ENCODE assay signal across 2 cellular contexts in the genomic region with DNA sequence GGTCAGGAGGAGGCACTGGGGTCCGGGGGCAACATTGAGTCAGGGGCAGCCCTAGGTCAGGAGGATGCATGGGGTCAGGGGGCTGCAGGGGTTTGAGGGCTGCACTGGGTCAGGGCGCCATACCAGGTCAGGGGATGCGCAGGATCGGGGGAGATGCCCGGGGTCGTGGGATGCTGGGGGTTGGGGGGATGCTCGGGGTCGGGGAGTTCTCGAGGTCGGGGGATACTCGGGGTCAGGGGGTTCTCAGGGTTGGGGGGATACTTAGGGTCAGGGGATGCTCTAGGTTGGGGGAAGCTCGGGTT.
TF ChIP-seq lines count a peak whose summit lies in the region.

No MANE protein-coding gene starts in this region.

TF ChIP-seq in SK-N-SH, 30 proteins besides CTCF, POLR2A, EP300 and RAD21 (continued from another document):
- TF ChIP-seq POLR2AphosphoS5 (IDR thresholded peaks at IDR 0.05; ENCODE audit: low read depth, low read length) (no peak), TAF1 (IDR thresholded peaks at IDR 0.05; ENCODE audit: borderline replicate concordance, low read depth, low read length) (no peak), EZH2phosphoT487 (IDR thresholded peaks at IDR 0.05; ENCODE audit: borderline replicate concordance, low read depth) (no peak)
- TF ChIP-seq, protein P1, sequence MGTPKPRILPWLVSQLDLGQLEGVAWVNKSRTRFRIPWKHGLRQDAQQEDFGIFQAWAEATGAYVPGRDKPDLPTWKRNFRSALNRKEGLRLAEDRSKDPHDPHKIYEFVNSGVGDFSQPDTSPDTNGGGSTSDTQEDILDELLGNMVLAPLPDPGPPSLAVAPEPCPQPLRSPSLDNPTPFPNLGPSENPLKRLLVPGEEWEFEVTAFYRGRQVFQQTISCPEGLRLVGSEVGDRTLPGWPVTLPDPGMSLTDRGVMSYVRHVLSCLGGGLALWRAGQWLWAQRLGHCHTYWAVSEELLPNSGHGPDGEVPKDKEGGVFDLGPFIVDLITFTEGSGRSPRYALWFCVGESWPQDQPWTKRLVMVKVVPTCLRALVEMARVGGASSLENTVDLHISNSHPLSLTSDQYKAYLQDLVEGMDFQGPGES (IDR thresholded peaks at IDR 0.05; ENCODE audit: low read depth, low read length), result no peak
- TF ChIP-seq, protein P2, sequence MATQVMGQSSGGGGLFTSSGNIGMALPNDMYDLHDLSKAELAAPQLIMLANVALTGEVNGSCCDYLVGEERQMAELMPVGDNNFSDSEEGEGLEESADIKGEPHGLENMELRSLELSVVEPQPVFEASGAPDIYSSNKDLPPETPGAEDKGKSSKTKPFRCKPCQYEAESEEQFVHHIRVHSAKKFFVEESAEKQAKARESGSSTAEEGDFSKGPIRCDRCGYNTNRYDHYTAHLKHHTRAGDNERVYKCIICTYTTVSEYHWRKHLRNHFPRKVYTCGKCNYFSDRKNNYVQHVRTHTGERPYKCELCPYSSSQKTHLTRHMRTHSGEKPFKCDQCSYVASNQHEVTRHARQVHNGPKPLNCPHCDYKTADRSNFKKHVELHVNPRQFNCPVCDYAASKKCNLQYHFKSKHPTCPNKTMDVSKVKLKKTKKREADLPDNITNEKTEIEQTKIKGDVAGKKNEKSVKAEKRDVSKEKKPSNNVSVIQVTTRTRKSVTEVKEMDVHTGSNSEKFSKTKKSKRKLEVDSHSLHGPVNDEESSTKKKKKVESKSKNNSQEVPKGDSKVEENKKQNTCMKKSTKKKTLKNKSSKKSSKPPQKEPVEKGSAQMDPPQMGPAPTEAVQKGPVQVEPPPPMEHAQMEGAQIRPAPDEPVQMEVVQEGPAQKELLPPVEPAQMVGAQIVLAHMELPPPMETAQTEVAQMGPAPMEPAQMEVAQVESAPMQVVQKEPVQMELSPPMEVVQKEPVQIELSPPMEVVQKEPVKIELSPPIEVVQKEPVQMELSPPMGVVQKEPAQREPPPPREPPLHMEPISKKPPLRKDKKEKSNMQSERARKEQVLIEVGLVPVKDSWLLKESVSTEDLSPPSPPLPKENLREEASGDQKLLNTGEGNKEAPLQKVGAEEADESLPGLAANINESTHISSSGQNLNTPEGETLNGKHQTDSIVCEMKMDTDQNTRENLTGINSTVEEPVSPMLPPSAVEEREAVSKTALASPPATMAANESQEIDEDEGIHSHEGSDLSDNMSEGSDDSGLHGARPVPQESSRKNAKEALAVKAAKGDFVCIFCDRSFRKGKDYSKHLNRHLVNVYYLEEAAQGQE (IDR thresholded peaks at IDR 0.05; ENCODE audit: low read depth, low read length), result no peak

TF ChIP-seq in SK-N-SH treated with all-trans-retinoic acid at 6 μM for 48 hours, 23 proteins besides CTCF, POLR2A, EP300 and RAD21 (continued from another document):
- TF ChIP-seq, protein P3, sequence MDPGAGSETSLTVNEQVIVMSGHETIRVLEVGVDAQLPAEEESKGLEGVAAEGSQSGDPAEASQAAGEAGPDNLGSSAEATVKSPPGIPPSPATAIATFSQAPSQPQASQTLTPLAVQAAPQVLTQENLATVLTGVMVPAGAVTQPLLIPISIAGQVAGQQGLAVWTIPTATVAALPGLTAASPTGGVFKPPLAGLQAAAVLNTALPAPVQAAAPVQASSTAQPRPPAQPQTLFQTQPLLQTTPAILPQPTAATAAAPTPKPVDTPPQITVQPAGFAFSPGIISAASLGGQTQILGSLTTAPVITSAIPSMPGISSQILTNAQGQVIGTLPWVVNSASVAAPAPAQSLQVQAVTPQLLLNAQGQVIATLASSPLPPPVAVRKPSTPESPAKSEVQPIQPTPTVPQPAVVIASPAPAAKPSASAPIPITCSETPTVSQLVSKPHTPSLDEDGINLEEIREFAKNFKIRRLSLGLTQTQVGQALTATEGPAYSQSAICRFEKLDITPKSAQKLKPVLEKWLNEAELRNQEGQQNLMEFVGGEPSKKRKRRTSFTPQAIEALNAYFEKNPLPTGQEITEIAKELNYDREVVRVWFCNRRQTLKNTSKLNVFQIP (CRISPR knock-in tag; IDR thresholded peaks at IDR 0.05; ENCODE audit: borderline replicate concordance, low read depth), result no peak
- TF ChIP-seq RARB (CRISPR knock-in tag; IDR thresholded peaks at IDR 0.05) (no peak), PPARA (CRISPR knock-in tag; IDR thresholded peaks at IDR 0.05; ENCODE audit: borderline replicate concordance) (no peak), TCF4 (CRISPR knock-in tag; IDR thresholded peaks at IDR 0.05; ENCODE audit: borderline replicate concordance) (no peak), ZFP3 (CRISPR knock-in tag; IDR thresholded peaks at IDR 0.05) (no peak), ISL1 (CRISPR knock-in tag; IDR thresholded peaks at IDR 0.05) (no peak), ZNF70 (CRISPR knock-in tag; IDR thresholded peaks at IDR 0.05) (no peak), ZNF565 (CRISPR knock-in tag; conservative IDR thresholded peaks at IDR 0.05; ENCODE audit: low read depth) (no peak)
- TF ChIP-seq, protein P4, sequence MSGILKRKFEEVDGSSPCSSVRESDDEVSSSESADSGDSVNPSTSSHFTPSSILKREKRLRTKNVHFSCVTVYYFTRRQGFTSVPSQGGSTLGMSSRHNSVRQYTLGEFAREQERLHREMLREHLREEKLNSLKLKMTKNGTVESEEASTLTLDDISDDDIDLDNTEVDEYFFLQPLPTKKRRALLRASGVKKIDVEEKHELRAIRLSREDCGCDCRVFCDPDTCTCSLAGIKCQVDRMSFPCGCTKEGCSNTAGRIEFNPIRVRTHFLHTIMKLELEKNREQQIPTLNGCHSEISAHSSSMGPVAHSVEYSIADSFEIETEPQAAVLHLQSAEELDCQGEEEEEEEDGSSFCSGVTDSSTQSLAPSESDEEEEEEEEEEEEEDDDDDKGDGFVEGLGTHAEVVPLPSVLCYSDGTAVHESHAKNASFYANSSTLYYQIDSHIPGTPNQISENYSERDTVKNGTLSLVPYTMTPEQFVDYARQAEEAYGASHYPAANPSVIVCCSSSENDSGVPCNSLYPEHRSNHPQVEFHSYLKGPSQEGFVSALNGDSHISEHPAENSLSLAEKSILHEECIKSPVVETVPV (CRISPR knock-in tag; IDR thresholded peaks at IDR 0.05), result no peak
- TF ChIP-seq, protein P5, sequence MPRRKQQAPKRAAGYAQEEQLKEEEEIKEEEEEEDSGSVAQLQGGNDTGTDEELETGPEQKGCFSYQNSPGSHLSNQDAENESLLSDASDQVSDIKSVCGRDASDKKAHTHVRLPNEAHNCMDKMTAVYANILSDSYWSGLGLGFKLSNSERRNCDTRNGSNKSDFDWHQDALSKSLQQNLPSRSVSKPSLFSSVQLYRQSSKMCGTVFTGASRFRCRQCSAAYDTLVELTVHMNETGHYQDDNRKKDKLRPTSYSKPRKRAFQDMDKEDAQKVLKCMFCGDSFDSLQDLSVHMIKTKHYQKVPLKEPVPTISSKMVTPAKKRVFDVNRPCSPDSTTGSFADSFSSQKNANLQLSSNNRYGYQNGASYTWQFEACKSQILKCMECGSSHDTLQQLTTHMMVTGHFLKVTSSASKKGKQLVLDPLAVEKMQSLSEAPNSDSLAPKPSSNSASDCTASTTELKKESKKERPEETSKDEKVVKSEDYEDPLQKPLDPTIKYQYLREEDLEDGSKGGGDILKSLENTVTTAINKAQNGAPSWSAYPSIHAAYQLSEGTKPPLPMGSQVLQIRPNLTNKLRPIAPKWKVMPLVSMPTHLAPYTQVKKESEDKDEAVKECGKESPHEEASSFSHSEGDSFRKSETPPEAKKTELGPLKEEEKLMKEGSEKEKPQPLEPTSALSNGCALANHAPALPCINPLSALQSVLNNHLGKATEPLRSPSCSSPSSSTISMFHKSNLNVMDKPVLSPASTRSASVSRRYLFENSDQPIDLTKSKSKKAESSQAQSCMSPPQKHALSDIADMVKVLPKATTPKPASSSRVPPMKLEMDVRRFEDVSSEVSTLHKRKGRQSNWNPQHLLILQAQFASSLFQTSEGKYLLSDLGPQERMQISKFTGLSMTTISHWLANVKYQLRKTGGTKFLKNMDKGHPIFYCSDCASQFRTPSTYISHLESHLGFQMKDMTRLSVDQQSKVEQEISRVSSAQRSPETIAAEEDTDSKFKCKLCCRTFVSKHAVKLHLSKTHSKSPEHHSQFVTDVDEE (CRISPR knock-in tag; IDR thresholded peaks at IDR 0.05), result no peak
